In genomic region chr21:37153935-37154350, GRCh38 we compare ENCODE assay signal across 12 cellular contexts.
DNase-seq lines count a peak whose midpoint lies in the region; ATAC-seq and TF ChIP-seq lines count a peak whose summit lies in the region.
"Had no signal": no experiment of that assay in that cellular context is flagged by ENCODE, and none has a peak within 500 bp of the region (broad histone marks: within the 10 kb centered on the region; RNA-seq: fewer than 3 reads in every experiment).

No MANE protein-coding gene starts in this region.

- no peaks in the 10 kb centered on the region for H3K9me3 ChIP-seq in adrenal gland (replicated peaks in 1 of 3)
- H3K9me3 ChIP-seq in MG63: no peaks in the 10 kb centered on the region
- H3K9me3 ChIP-seq: BLaER1, esophagus squamous epithelium, HAP-1 had no signal

- peak; percentile 6 for DNase-seq in ELF-1 (ENCODE audit: low read depth, low spot score)
- DNase-seq in adrenal gland: peak; percentile 37 to 86 (median 52)
- peak; percentile 37 to 66 for DNase-seq in left colon
- no peak for DNase-seq in sciatic nerve (ENCODE audit: low spot score)
- no peak for DNase-seq in germinal center (ENCODE audit: low spot score)
- no peak for DNase-seq in MG63
- DNase-seq: esophagus squamous epithelium, NCI-H526 treated with DMSO at 0.1 percent for 48 hours had no signal

- H3K27ac ChIP-seq in adrenal gland: peak overlapping the region in 4 of 5 donors; percentile 35 to 80 (median 73)
- H3K27ac ChIP-seq: BLaER1, esophagus squamous epithelium had no signal

- intact Hi-C loops in adrenal gland (cut with DNase I): no loop called here
- intact Hi-C loops in left colon (cut with DNase I, micrococcal nuclease): no loop called here
- intact Hi-C loops in sciatic nerve (cut with DNase I): no loop called here

- H3K36me3 ChIP-seq in adrenal gland (replicated peaks in 1 of 2) (peaks cover 0 to 20% of the 10 kb centered on the region in 2 donors), MG63 (peaks cover 71% of the 10 kb centered on the region)

- no peak for TF ChIP-seq CTCF in adrenal gland (IDR thresholded peaks at IDR 0.05)

- no peak for TF ChIP-seq POLR2A in adrenal gland (IDR thresholded peaks at IDR 0.05)

- H3K27me3 ChIP-seq in adrenal gland (no peaks in the 10 kb centered on the region), MG63 (no peaks in the 10 kb centered on the region)
- H3K27me3 ChIP-seq: BLaER1, esophagus squamous epithelium had no signal

- H3K4me1 ChIP-seq in adrenal gland (replicated peaks in 1 of 2): peaks cover 11 to 17% of the 10 kb centered on the region in 2 donors
- H3K4me1 ChIP-seq: BLaER1, esophagus squamous epithelium had no signal

- ATAC-seq in left colon (peak; percentile 86), sciatic nerve (peak; percentile 80), GM19467 (IDR thresholded peaks at IDR 0.05; ENCODE audit: unreplicated experiment) (no peak), HG03469 (IDR thresholded peaks at IDR 0.05; ENCODE audit: unreplicated experiment) (no peak)

- 46 to 82% (median 62%) methylated on average over 7 to 9 of the region's 9 CpGs for WGBS in adrenal gland, 4 donors

- H3K4me3 ChIP-seq in adrenal gland: no peak overlapping the region
- H3K4me3 ChIP-seq in MG63: no peak overlapping the region
- H3K4me3 ChIP-seq: BLaER1, esophagus squamous epithelium, HAP-1 had no signal

Comparison
In these comparisons a context has a peak if more than half of its experiments do, and no peak if none do; other contexts are left out.
1. DNase-seq: peak in ELF-1 (single experiment), adrenal gland (7 of 7) and left colon (2 of 2); none in sciatic nerve (single experiment), germinal center (single experiment) and MG63 (single experiment).
2. ATAC-seq: peak in left colon (single experiment) and sciatic nerve (single experiment); none in GM19467 (single experiment) and HG03469 (single experiment).